1 cellular context compared by ENCODE assay signal in the genomic region with DNA sequence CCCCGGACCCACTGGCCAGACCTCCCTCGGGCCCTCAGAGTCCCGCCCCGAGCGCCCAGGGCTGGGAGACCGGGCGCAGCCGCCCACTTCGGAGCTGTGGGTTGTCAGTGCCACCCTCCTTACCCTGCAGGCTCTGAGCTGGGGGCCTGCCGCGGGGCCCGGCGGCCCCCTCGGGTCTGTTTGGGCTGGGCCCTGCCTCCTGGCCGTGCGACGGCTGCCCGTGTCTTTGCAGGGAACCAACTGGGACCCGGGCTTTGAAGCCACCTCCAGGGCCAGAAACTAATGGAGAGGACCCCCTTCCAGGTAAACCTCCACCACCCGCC.
A peak's percentile ranks its signal among the peaks of the same experiment; 100 is the strongest.
TF ChIP-seq lines count a peak whose summit lies in the region.

No MANE protein-coding gene starts in this region.

TF ChIP-seq in HepG2, 621 proteins besides CTCF, POLR2A, EP300 and RAD21 (continues in another document):
- TF ChIP-seq ZBTB38 (CRISPR knock-in tag; IDR thresholded peaks at IDR 0.05) (no peak), NAIF1 (CRISPR knock-in tag; IDR thresholded peaks at IDR 0.05; ENCODE audit: borderline replicate concordance) (no peak), ZSCAN21 (CRISPR knock-in tag; IDR thresholded peaks at IDR 0.05; ENCODE audit: borderline replicate concordance) (peak; percentile 10), ELF1 (CRISPR knock-in tag; IDR thresholded peaks at IDR 0.05) (no peak), ZNF138 (CRISPR knock-in tag; IDR thresholded peaks at IDR 0.05; ENCODE audit: low read depth) (no peak), MEIS1 (CRISPR knock-in tag; IDR thresholded peaks at IDR 0.05; ENCODE audit: borderline replicate concordance) (no peak), ZNF230 (CRISPR knock-in tag; IDR thresholded peaks at IDR 0.05) (0 out of 2 replicates have a peak, but pooled peaks have one; percentile 33), POGZ (CRISPR knock-in tag; IDR thresholded peaks at IDR 0.05) (no peak), TOE1 (CRISPR knock-in tag; IDR thresholded peaks at IDR 0.05) (no peak), NFATC3 (CRISPR knock-in tag; IDR thresholded peaks at IDR 0.05) (no peak), ZBTB20 (CRISPR knock-in tag; IDR thresholded peaks at IDR 0.05; ENCODE audit: borderline replicate concordance, low read depth) (no peak), HIC2 (CRISPR knock-in tag; IDR thresholded peaks at IDR 0.05; ENCODE audit: low read depth) (no peak), IRX3 (CRISPR knock-in tag; IDR thresholded peaks at IDR 0.05; ENCODE audit: borderline replicate concordance, low read depth) (0 out of 2 replicates have a peak, but pooled peaks have one; percentile 14), ZNF598 (CRISPR knock-in tag; IDR thresholded peaks at IDR 0.05; ENCODE audit: borderline replicate concordance) (no peak), GPBP1L1 (CRISPR knock-in tag; IDR thresholded peaks at IDR 0.05) (no peak), PHF20 (CRISPR knock-in tag; IDR thresholded peaks at IDR 0.05) (0 out of 2 replicates have a peak, but pooled peaks have one; percentile 16), MXD3 (CRISPR knock-in tag; IDR thresholded peaks at IDR 0.05) (0 out of 2 replicates have a peak, but pooled peaks have one; percentile 7), ZNF713 (CRISPR knock-in tag; IDR thresholded peaks at IDR 0.05) (no peak), BRF2 (CRISPR knock-in tag; IDR thresholded peaks at IDR 0.05) (0 out of 2 replicates have a peak, but pooled peaks have one; percentile 21), MYPOP (CRISPR knock-in tag; IDR thresholded peaks at IDR 0.05) (no peak), ZNF33B (CRISPR knock-in tag; IDR thresholded peaks at IDR 0.05) (no peak), FOXC1 (CRISPR knock-in tag; IDR thresholded peaks at IDR 0.05; ENCODE audit: borderline replicate concordance) (no peak), MYNN (CRISPR knock-in tag; IDR thresholded peaks at IDR 0.05; ENCODE audit: low read depth) (no peak), HNRNPK (IDR thresholded peaks at IDR 0.05; ENCODE audit: low read depth, low read length, poor library complexity, severe bottlenecking) (no peak), JUN (CRISPR knock-in tag; IDR thresholded peaks at IDR 0.05) (no peak), ZNF746 (CRISPR knock-in tag; IDR thresholded peaks at IDR 0.05) (no peak), ZNF446 (CRISPR knock-in tag; IDR thresholded peaks at IDR 0.05) (no peak), ZSCAN9 (CRISPR knock-in tag; IDR thresholded peaks at IDR 0.05; ENCODE audit: borderline replicate concordance) (no peak), KDM2A (CRISPR knock-in tag; IDR thresholded peaks at IDR 0.05; ENCODE audit: borderline replicate concordance, low read depth) (0 out of 2 replicates have a peak, but pooled peaks have one; percentile 2), TFAP4 (IDR thresholded peaks at IDR 0.05; ENCODE audit: borderline replicate concordance, low read depth) (no peak)
- TF ChIP-seq, protein P1, sequence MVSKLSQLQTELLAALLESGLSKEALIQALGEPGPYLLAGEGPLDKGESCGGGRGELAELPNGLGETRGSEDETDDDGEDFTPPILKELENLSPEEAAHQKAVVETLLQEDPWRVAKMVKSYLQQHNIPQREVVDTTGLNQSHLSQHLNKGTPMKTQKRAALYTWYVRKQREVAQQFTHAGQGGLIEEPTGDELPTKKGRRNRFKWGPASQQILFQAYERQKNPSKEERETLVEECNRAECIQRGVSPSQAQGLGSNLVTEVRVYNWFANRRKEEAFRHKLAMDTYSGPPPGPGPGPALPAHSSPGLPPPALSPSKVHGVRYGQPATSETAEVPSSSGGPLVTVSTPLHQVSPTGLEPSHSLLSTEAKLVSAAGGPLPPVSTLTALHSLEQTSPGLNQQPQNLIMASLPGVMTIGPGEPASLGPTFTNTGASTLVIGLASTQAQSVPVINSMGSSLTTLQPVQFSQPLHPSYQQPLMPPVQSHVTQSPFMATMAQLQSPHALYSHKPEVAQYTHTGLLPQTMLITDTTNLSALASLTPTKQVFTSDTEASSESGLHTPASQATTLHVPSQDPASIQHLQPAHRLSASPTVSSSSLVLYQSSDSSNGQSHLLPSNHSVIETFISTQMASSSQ (IDR thresholded peaks at IDR 0.05; ENCODE audit: low read depth) = no peak
- TF ChIP-seq, protein P1 (CRISPR knock-in tag; IDR thresholded peaks at IDR 0.05; ENCODE audit: borderline replicate concordance) = 0 out of 2 replicates have a peak, but pooled peaks have one; percentile 4
- TF ChIP-seq, protein P2, sequence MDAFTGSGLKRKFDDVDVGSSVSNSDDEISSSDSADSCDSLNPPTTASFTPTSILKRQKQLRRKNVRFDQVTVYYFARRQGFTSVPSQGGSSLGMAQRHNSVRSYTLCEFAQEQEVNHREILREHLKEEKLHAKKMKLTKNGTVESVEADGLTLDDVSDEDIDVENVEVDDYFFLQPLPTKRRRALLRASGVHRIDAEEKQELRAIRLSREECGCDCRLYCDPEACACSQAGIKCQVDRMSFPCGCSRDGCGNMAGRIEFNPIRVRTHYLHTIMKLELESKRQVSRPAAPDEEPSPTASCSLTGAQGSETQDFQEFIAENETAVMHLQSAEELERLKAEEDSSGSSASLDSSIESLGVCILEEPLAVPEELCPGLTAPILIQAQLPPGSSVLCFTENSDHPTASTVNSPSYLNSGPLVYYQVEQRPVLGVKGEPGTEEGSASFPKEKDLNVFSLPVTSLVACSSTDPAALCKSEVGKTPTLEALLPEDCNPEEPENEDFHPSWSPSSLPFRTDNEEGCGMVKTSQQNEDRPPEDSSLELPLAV (CRISPR knock-in tag; conservative IDR thresholded peaks at IDR 0.05; ENCODE audit: low read depth) = no peak
- TF ChIP-seq, protein P3, sequence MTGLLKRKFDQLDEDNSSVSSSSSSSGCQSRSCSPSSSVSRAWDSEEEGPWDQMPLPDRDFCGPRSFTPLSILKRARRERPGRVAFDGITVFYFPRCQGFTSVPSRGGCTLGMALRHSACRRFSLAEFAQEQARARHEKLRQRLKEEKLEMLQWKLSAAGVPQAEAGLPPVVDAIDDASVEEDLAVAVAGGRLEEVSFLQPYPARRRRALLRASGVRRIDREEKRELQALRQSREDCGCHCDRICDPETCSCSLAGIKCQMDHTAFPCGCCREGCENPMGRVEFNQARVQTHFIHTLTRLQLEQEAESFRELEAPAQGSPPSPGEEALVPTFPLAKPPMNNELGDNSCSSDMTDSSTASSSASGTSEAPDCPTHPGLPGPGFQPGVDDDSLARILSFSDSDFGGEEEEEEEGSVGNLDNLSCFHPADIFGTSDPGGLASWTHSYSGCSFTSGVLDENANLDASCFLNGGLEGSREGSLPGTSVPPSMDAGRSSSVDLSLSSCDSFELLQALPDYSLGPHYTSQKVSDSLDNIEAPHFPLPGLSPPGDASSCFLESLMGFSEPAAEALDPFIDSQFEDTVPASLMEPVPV (CRISPR knock-in tag; IDR thresholded peaks at IDR 0.05) = 0 out of 2 replicates have a peak, but pooled peaks have one; percentile 67
- TF ChIP-seq, protein P4, sequence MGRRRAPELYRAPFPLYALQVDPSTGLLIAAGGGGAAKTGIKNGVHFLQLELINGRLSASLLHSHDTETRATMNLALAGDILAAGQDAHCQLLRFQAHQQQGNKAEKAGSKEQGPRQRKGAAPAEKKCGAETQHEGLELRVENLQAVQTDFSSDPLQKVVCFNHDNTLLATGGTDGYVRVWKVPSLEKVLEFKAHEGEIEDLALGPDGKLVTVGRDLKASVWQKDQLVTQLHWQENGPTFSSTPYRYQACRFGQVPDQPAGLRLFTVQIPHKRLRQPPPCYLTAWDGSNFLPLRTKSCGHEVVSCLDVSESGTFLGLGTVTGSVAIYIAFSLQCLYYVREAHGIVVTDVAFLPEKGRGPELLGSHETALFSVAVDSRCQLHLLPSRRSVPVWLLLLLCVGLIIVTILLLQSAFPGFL (CRISPR knock-in tag; IDR thresholded peaks at IDR 0.05) = no peak
- TF ChIP-seq, protein P5, sequence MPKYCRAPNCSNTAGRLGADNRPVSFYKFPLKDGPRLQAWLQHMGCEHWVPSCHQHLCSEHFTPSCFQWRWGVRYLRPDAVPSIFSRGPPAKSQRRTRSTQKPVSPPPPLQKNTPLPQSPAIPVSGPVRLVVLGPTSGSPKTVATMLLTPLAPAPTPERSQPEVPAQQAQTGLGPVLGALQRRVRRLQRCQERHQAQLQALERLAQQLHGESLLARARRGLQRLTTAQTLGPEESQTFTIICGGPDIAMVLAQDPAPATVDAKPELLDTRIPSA (CRISPR knock-in tag; IDR thresholded peaks at IDR 0.05; ENCODE audit: borderline replicate concordance) = no peak
- TF ChIP-seq, protein P6, sequence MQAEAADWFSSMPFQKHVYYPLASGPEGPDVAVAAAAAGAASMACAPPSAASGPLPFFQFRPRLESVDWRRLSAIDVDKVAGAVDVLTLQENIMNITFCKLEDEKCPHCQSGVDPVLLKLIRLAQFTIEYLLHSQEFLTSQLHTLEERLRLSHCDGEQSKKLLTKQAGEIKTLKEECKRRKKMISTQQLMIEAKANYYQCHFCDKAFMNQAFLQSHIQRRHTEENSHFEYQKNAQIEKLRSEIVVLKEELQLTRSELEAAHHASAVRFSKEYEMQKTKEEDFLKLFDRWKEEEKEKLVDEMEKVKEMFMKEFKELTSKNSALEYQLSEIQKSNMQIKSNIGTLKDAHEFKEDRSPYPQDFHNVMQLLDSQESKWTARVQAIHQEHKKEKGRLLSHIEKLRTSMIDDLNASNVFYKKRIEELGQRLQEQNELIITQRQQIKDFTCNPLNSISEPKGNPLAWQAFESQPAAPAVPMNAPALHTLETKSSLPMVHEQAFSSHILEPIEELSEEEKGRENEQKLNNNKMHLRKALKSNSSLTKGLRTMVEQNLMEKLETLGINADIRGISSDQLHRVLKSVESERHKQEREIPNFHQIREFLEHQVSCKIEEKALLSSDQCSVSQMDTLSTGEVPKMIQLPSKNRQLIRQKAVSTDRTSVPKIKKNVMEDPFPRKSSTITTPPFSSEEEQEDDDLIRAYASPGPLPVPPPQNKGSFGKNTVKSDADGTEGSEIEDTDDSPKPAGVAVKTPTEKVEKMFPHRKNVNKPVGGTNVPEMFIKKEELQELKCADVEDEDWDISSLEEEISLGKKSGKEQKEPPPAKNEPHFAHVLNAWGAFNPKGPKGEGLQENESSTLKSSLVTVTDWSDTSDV (CRISPR knock-in tag; IDR thresholded peaks at IDR 0.05) = no peak
